In the genomic region with DNA sequence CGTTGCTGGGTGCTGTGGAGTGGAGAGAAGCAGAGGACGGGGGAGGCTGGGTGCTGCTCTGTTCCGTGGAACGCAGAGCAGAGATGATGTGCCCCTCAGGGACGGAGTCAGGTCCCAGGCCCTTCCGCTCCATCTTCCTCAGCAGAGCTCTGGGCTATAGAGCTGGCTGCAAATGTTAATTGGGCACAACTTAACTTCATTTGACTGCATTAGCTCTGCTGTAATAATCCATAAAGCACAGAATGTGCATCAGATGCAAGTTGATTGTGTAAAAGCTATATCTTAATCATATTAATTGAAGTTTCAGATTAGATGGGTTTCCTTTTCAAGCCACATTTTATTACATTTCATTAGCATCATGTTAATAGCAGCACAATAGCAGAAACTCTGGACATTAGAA, we compare ENCODE assay signal across 23 cellular contexts.
"Had no signal": no experiment of that assay in that cellular context is flagged by ENCODE, and none has a peak within 500 bp of the region (broad histone marks: within the 10 kb centered on the region; RNA-seq: fewer than 3 reads in every experiment).

No MANE protein-coding gene starts in this region.

- H3K27me3 ChIP-seq: colonic mucosa, esophagus squamous epithelium, gastrocnemius medialis, heart left ventricle had no signal

- H3K9me3 ChIP-seq: colonic mucosa, esophagus muscularis mucosa, esophagus squamous epithelium, gastrocnemius medialis, gastroesophageal sphincter, heart left ventricle, heart right ventricle had no signal

- H3K27ac ChIP-seq: colonic mucosa, coronary artery, dorsolateral prefrontal cortex, epithelial cell of prostate, esophagus muscularis mucosa, esophagus squamous epithelium, foreskin keratinocyte, gastrocnemius medialis, gastroesophageal sphincter, heart left ventricle, heart right ventricle had no signal

- H3K4me3 ChIP-seq: colonic mucosa, coronary artery, dorsolateral prefrontal cortex, esophagus muscularis mucosa, esophagus squamous epithelium, gastrocnemius medialis, gastroesophageal sphincter, heart left ventricle, heart right ventricle had no signal

- ATAC-seq: effector memory CD8-positive, alpha-beta T cell; esophagus mucosa; foreskin keratinocyte; gastrocnemius medialis; gastroesophageal sphincter; heart left ventricle; heart right ventricle had no signal

- DNase-seq: colonic mucosa; cortex of kidney; dermis blood vessel endothelial cell; dorsolateral prefrontal cortex; effector CD4-positive, alpha-beta T cell; effector CD8-positive, alpha-beta T cell; effector memory CD4-positive, alpha-beta T cell; effector memory CD8-positive, alpha-beta T cell; endodermal cell; erythroblast; esophagus squamous epithelium; foreskin fibroblast; foreskin keratinocyte; foreskin melanocyte; gastrocnemius medialis; glutamatergic neuron; heart left ventricle; heart right ventricle had no signal

- H3K4me1 ChIP-seq: colonic mucosa, esophagus muscularis mucosa, esophagus squamous epithelium, foreskin keratinocyte, gastrocnemius medialis, gastroesophageal sphincter, heart left ventricle, heart right ventricle had no signal

- H3K36me3 ChIP-seq: colonic mucosa, esophagus muscularis mucosa, esophagus squamous epithelium, gastrocnemius medialis, gastroesophageal sphincter, heart left ventricle, heart right ventricle had no signal
